In the genomic region with DNA sequence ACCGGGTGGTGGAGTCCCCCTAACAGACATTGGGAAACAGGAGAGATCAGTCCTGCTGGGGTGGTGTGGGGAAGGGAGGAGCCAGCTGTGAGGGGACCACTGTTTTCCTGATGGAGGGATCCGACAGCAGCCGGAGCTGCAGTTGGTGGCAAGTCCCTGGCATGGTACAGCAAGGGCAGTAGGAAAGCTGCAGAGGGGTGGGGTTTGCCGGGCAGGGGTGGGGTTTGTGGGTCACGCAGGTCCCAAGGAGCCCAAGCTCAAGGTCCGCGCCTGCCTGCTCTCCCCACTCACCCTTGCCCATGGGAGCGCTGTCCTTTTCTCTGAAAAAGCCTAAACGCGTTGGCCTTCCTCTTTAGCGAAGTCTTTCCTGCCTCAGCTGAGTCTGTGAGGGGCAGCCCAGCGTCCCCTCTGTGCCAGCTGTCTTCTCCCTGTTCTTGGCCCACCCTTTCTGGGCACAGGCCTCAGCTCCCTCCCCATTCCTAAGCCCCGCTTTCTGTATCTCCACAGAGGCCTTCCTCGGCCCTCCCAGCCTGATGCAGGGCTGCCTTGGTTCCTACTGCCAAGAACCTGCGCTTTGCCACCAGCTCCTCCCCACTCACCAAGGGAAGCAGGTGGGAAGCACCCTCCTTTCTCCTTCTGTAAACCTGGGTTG, we compare ENCODE assay signal across 18 cellular contexts. TPM values are rescaled to one million over a fixed set of nuclear protein-coding genes. Genes with fewer than 3 reads are reported as not detected.
"Had no signal": no experiment of that assay in that cellular context is flagged by ENCODE, and none has a peak within 500 bp of the region (broad histone marks: within the 10 kb centered on the region; RNA-seq: fewer than 3 reads in every experiment).

No MANE protein-coding gene starts in this region.

- H3K27ac Mint-ChIP-seq: activated CD4-positive, alpha-beta T cell treated with anti-CD3 and anti-CD28 coated beads, Interleukin-2, amount 10 ng/mL, durations not matched to agents 24 days and 14 days; activated T-cell treated with anti-CD3 and anti-CD28 coated beads, Interleukin-2, amount 50 U/mL, for 72 hours; neural progenitor cell; stimulated activated effector memory CD8-positive, alpha-beta T cell treated with anti-CD3 and anti-CD28 coated beads, Interleukin-12 subunit alpha, Interleukin-12 subunit beta, amount 100 ng/mL, for 72 hours had no signal

- H3K4me2 ChIP-seq: neural progenitor cell had no signal

- H2AFZ ChIP-seq: neural progenitor cell had no signal

- H3K27me3 ChIP-seq: body of pancreas, gastrocnemius medialis, left lung, ovary, right lobe of liver had no signal

- H3K36me3 ChIP-seq: gastrocnemius medialis, heart right ventricle, left lung, neural progenitor cell, ovary, right lobe of liver, thoracic aorta had no signal

- H3K4me1 ChIP-seq: neural progenitor cell had no signal

- H3K9me3 ChIP-seq: body of pancreas, gastrocnemius medialis, heart right ventricle, left lung, ovary, right lobe of liver, thoracic aorta had no signal

- H3K4me3 Mint-ChIP-seq: activated CD4-positive, alpha-beta T cell treated with anti-CD3 and anti-CD28 coated beads, Interleukin-2, amount 10 ng/mL, durations not matched to agents 24 days and 14 days; activated T-cell treated with anti-CD3 and anti-CD28 coated beads, Interleukin-2, amount 50 U/mL, for 72 hours; neural progenitor cell; stimulated activated effector memory CD8-positive, alpha-beta T cell treated with anti-CD3 and anti-CD28 coated beads, Interleukin-12 subunit alpha, Interleukin-12 subunit beta, amount 100 ng/mL, for 72 hours had no signal

- H3K36me3 Mint-ChIP-seq: neural progenitor cell; stimulated activated effector memory CD8-positive, alpha-beta T cell treated with anti-CD3 and anti-CD28 coated beads, Interleukin-12 subunit alpha, Interleukin-12 subunit beta, amount 100 ng/mL, for 72 hours had no signal

- DNase-seq: activated CD4-positive, alpha-beta T cell treated with anti-CD3 and anti-CD28 coated beads, Interleukin-2, amount 10 ng/mL, durations not matched to agents 24 days and 14 days; activated naive CD4-positive, alpha-beta T cell; activated T-cell treated with anti-CD3 and anti-CD28 coated beads, Interleukin-2, amount 50 U/mL, for 72 hours; body of pancreas; central memory CD4-positive, alpha-beta T cell; cortex of kidney; gastrocnemius medialis; heart right ventricle; mammary epithelial cell; ovary; small intestine; stimulated activated CD4-positive, alpha-beta T cell treated with anti-CD3 and anti-CD28 coated beads, Interleukin-4, amount 100 ng/mL, for 24 hours; T-helper 1 cell had no signal

- H3K4me3 ChIP-seq: body of pancreas, gastrocnemius medialis, heart right ventricle, left lung, neural progenitor cell, ovary, right lobe of liver, thoracic aorta had no signal

- ATAC-seq: activated T-cell treated with anti-CD3 and anti-CD28 coated beads, Interleukin-2, amount 50 U/mL, for 72 hours; body of pancreas; gastrocnemius medialis; heart right ventricle; left lung; right lobe of liver; stimulated activated effector memory CD8-positive, alpha-beta T cell treated with anti-CD3 and anti-CD28 coated beads, Interleukin-12 subunit alpha, Interleukin-12 subunit beta, amount 100 ng/mL, for 72 hours had no signal

- H3K27ac ChIP-seq: body of pancreas, gastrocnemius medialis, heart right ventricle, left lung, neural progenitor cell, ovary, right lobe of liver, thoracic aorta had no signal

- H3K9me3 Mint-ChIP-seq: activated CD4-positive, alpha-beta T cell treated with anti-CD3 and anti-CD28 coated beads, Interleukin-2, amount 10 ng/mL, durations not matched to agents 24 days and 14 days; activated T-cell treated with anti-CD3 and anti-CD28 coated beads, Interleukin-2, amount 50 U/mL, for 72 hours; neural progenitor cell; stimulated activated effector memory CD8-positive, alpha-beta T cell treated with anti-CD3 and anti-CD28 coated beads, Interleukin-12 subunit alpha, Interleukin-12 subunit beta, amount 100 ng/mL, for 72 hours had no signal

RNA-seq across cellular contexts. Expression of gene INHBB, which starts 29.3 kb away (rescaled TPM):
- total RNA-seq: activated CD4-positive, alpha-beta T cell treated with anti-CD3 and anti-CD28 coated beads, Interleukin-2, amount 10 ng/mL, durations not matched to agents 24 days and 14 days; activated T-cell treated with anti-CD3 and anti-CD28 coated beads, Interleukin-2, amount 50 U/mL, for 72 hours had no signal
